14 cellular contexts compared by ENCODE assay signal in the genomic region with DNA sequence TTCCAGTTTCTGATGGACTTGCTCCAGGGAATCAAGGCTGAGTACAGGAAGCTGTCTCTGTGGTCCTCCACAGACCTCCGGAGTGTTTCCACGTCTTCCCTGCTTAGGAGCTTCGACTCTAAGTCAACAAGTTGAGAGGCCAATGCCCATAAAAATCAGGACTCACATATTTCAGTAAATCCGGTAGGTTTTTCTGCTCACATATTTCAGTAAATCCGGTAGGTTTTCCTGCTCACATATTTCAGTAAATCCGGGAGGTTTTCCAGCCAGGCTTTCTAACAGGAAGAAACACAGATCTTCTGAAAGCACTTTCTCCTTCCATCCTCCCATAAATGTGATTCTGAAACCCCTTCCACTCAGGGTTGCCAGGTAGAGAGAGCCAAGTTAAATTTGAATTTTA.
"Had no signal": no experiment of that assay in that cellular context is flagged by ENCODE, and none has a peak within 500 bp of the region (broad histone marks: within the 10 kb centered on the region; RNA-seq: fewer than 3 reads in every experiment).

No MANE protein-coding gene starts in this region.

- H3K4me3 ChIP-seq: dorsolateral prefrontal cortex, esophagus muscularis mucosa, stomach, thoracic aorta had no signal

- H3K27ac ChIP-seq: dorsolateral prefrontal cortex, esophagus muscularis mucosa, parathyroid adenoma, stomach, thoracic aorta had no signal

- DNase-seq: activated CD4-positive, alpha-beta T cell treated with anti-CD3 and anti-CD28 coated beads, Interleukin-2, amount 10 ng/mL, durations not matched to agents 24 days and 14 days; activated CD8-positive, alpha-beta memory T cell treated with anti-CD3 and anti-CD28 coated beads for 24 hours; activated naive CD4-positive, alpha-beta T cell treated with anti-CD3 and anti-CD28 coated beads, Interleukin-2, amount 10 ng/mL, durations not matched to agents 7 days and 5 days; dorsolateral prefrontal cortex; glutamatergic neuron; midbrain; retina; stimulated activated CD4-positive, alpha-beta T cell treated with anti-CD3 and anti-CD28 coated beads, Interleukin-15, amount 100 ng/mL, for 24 hours; stimulated activated CD4-positive, alpha-beta T cell treated with anti-CD3 and anti-CD28 coated beads, Interleukin-4, amount 100 ng/mL, for 4 hours; stomach had no signal

- ATAC-seq: WTC11 had no signal
